18 cellular contexts compared by ENCODE assay signal in genomic region chr3:119175869-119176756, GRCh38. TPM values are rescaled to one million over a fixed set of nuclear protein-coding genes. Genes with fewer than 3 reads are reported as not detected.
DNase-seq lines count a peak whose midpoint lies in the region; ATAC-seq and TF ChIP-seq lines count a peak whose summit lies in the region.
"Had no signal": no experiment of that assay in that cellular context is flagged by ENCODE, and none has a peak within 500 bp of the region (broad histone marks: within the 10 kb centered on the region; RNA-seq: fewer than 3 reads in every experiment).

No MANE protein-coding gene starts in this region.

- no peak for TF ChIP-seq CTCF in PC-3 (conservative IDR thresholded peaks at IDR 0.05; ENCODE audit: low read depth, low read length)
- no peak for TF ChIP-seq CTCF in omental fat pad (IDR thresholded peaks at IDR 0.05)

- H3K9me2 ChIP-seq in PC-3 (replicated peaks; ENCODE audit: low read length), result no peaks in the 10 kb centered on the region

- H3K27ac ChIP-seq in PC-3 (ENCODE audit: low read length) (peak overlapping the region; percentile 92), epithelial cell of prostate (peak overlapping the region; percentile 93)
- H3K27ac ChIP-seq: upper lobe of right lung had no signal

- H2AFZ ChIP-seq in PC-3 (ENCODE audit: low read length), result peak overlapping the region; percentile 43

- H3K27me3 ChIP-seq in PC-3 (ENCODE audit: low read length), result no peaks in the 10 kb centered on the region
- H3K27me3 ChIP-seq: upper lobe of right lung had no signal

- DNase-seq in AG08396 (ENCODE audit: low spot score), result peak; percentile 25
- peak; percentile 87 for DNase-seq in PC-3
- DNase-seq in epithelial cell of prostate (ENCODE audit: low read depth, low spot score), result peak; percentile 70
- DNase-seq in omental fat pad (ENCODE audit: low spot score), result no peak
- no peak for DNase-seq in SW 1271 (lab: John Stamatoyannopoulos, UW)
- no peak for DNase-seq in DMS114 treated with DMSO at 0.1 percent for 48 hours (lab: John Stamatoyannopoulos, UW; ENCODE audit: unreplicated experiment)
- DNase-seq: activated naive CD4-positive, alpha-beta T cell treated with anti-CD3 and anti-CD28 coated beads, Interleukin-2, amount 10 ng/mL, durations not matched to agents 7 days and 5 days; DMS79; NCI-H1105; NCI-H510A treated with DMSO at 0.1 percent for 48 hours; stimulated activated CD4-positive, alpha-beta T cell treated with anti-CD3 and anti-CD28 coated beads, Interleukin-12 subunit alpha, Interleukin-12 subunit beta, amount 100 ng/mL, for 4 hours; upper lobe of right lung had no signal

- H4K20me1 ChIP-seq in PC-3 (ENCODE audit: low read length), result no peaks in the 10 kb centered on the region

- POLR2A ChIA-PET in PC-3 (lab: Charles Lee; ENCODE audit: unreplicated experiment), result interaction anchor here (0.6 kb wide), 1 partner anchor 11 kb away, joined by 3 read pairs; no protein-coding TSS in a partner anchor

- TSS peak; percentile 91 for BruUV-seq in PC-3 (replicated peaks; lab: Mats Ljungman, UMichigan)

- H3K79me2 ChIP-seq in PC-3 (ENCODE audit: low read length), result no peaks in the 10 kb centered on the region

- H3K4me3 ChIP-seq in PC-3 (ENCODE audit: low read length), result peak overlapping the region; percentile 26; the same call in 1 of the 2 replicates
- H3K4me3 ChIP-seq: upper lobe of right lung had no signal

- H3K4me1 ChIP-seq in PC-3 (ENCODE audit: insufficient read depth, low read length), result peaks cover 34% of the 10 kb centered on the region
- H3K4me1 ChIP-seq: upper lobe of right lung had no signal

- intact Hi-C loops in PC-3 (cut with micrococcal nuclease), result loop anchor here (1.0 to 2.0 kb wide), 3 partner anchors 8 to 65 kb away; partner anchors contain the start of gene B4GALT4

- H3K9ac ChIP-seq in PC-3 (ENCODE audit: low read length), result peak overlapping the region; percentile 78

- no peaks in the 10 kb centered on the region for H3K36me3 ChIP-seq in PC-3 (ENCODE audit: low read depth, low read length)
- H3K36me3 ChIP-seq: upper lobe of right lung had no signal

- H3F3A ChIP-seq in PC-3 (ENCODE audit: low read length, unreplicated experiment), result peaks cover under 1% of the 10 kb centered on the region

- CTCF ChIA-PET in PC-3 (lab: Charles Lee), result interaction anchor here (0.6 to 1.1 kb wide), 3 partner anchors 15 to 71 kb away, joined by 4 to 8 read pairs (median 4); partner anchors contain the start of gene B4GALT4

- H3K9me3 ChIP-seq in PC-3 (ENCODE audit: low read length), result no peaks in the 10 kb centered on the region
- H3K9me3 ChIP-seq: upper lobe of right lung had no signal

- ATAC-seq in PC-3 (peak; percentile 73), omental fat pad (ENCODE audit: low FRiP score) (peak; percentile 86), GM18861 (IDR thresholded peaks at IDR 0.05; ENCODE audit: unreplicated experiment) (no peak), GM18519 (IDR thresholded peaks at IDR 0.05; ENCODE audit: low FRiP score, unreplicated experiment) (no peak)
- ATAC-seq: left lobe of liver, Right ventricle myocardium inferior, upper lobe of right lung had no signal

- H3K4me2 ChIP-seq in PC-3 (ENCODE audit: low read length), result peak overlapping the region; percentile 69

RNA-seq across cellular contexts. Expression of gene UPK1B, which starts 2.7 kb away (rescaled TPM):
- total RNA-seq in PC-3 (2014; rRNA removed) (0.04 TPM in 1 of 2 replicates, not detected in the other), omental fat pad (10 to 100 TPM in 2 of 4 donors, 1 to 10 TPM in 2; 1.1 to 49.3 (median 12.4) TPM)
- total RNA-seq: left lobe of liver, neural crest cell had no signal

RNA-seq across cellular contexts. Expression of gene TEX55, which starts 30.1 kb away (rescaled TPM):
- total RNA-seq in PC-3 (2014; rRNA removed) (0.33 TPM in 1 of 2 replicates, not detected in the other), omental fat pad (not detected)
- total RNA-seq: H1, left lobe of liver, neural crest cell, Right ventricle myocardium inferior, upper lobe of right lung had no signal

Comparison
In these comparisons a context has a peak if more than half of its experiments do, and no peak if none do; other contexts are left out.
1. DNase-seq: peak in AG08396 (single experiment), PC-3 (single experiment) and epithelial cell of prostate (single experiment); none in omental fat pad (single experiment), SW 1271 (0 of 2) and DMS114 treated with DMSO at 0.1 percent for 48 hours (single experiment).
2. ATAC-seq: peak in PC-3 (single experiment) and omental fat pad (single experiment); none in GM18861 (single experiment) and GM18519 (single experiment).